11 cellular contexts compared by ENCODE assay signal in the genomic region with DNA sequence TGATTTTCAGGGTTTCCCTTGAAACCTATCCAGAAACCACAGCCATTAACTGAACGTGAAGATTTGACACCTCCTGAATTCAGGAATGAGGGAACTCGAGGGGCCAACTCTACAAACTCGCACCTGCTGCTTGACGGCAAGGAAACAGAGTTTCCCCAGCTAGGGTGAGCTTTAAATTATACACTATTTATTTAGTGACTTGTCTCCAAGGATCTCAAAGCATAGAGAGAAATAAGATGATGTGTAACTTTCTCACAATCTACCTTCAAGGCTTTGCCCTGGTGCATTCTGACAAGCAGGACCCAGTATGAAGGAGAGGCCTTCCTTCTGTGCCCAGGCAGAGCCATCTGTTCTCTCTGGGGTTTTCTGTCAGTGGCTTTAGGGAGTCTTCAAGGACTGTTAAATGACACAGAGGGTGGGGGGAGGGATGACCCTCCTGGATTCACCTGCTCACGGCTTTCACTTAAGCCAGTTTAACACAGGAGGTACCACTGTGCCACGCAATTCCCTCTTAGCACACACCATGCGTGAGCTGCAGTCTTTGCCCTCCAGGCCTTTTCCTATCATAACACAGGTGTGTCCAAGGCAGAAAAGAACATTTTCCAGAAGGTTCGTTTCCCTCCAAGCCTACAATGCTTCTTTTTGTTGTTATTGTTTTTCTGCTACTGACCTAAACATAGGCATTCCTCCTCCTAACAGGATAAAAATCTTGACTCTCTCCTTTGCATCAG. TPM values are rescaled to one million over a fixed set of nuclear protein-coding genes. Genes with fewer than 3 reads are reported as not detected.
DNase-seq lines count a peak whose midpoint lies in the region; ATAC-seq and TF ChIP-seq lines count a peak whose summit lies in the region.
"Had no signal": no experiment of that assay in that cellular context is flagged by ENCODE, and none has a peak within 500 bp of the region (broad histone marks: within the 10 kb centered on the region; RNA-seq: fewer than 3 reads in every experiment).

No MANE protein-coding gene starts in this region.

- no peak overlapping the region for H2BK120ac ChIP-seq in mesenchymal stem cell (ENCODE audit: low read depth, low read length)

- peak overlapping the region; percentile 63 for H3K4me3 ChIP-seq in astrocyte of the spinal cord (ENCODE audit: low read depth, low read length)
- peak overlapping the region in 1 of 2 experiments; percentile 88 for H3K4me3 ChIP-seq in mesenchymal stem cell (ENCODE audit: insufficient read depth in 1 of 2, low read depth in 1 of 2, low read length in 2 of 2)
- H3K4me3 ChIP-seq in tibial nerve = peak overlapping the region; percentile 71 to 91 (median 81)

- POLR2A ChIA-PET in activated CD4-positive, alpha-beta T cell treated with anti-CD3 and anti-CD28 coated beads, Interleukin-2, amount 10 ng/mL, durations not matched to agents 7 days and 5 days (lab: Charles Lee) = no interaction called here
- POLR2A ChIA-PET in activated CD4-positive, alpha-beta T cell treated with anti-CD3 and anti-CD28 coated beads for 36 hours (lab: Charles Lee) = no interaction called here

- no peak overlapping the region for H3K18ac ChIP-seq in mesenchymal stem cell (ENCODE audit: low read depth in 1 of 2, low read length in 2 of 2)

- in situ Hi-C loops in astrocyte of the spinal cord (cut with HindIII; ENCODE audit: low sequenced_read_pairs) = no loop called here

- H4K91ac ChIP-seq in mesenchymal stem cell (ENCODE audit: low read length) = no peak overlapping the region

- H2AK5ac ChIP-seq in mesenchymal stem cell (ENCODE audit: low read length, severe bottlenecking) = no peak overlapping the region

- no peak overlapping the region for H2BK5ac ChIP-seq in mesenchymal stem cell (ENCODE audit: low read depth, low read length, poor library complexity, severe bottlenecking)

- peak overlapping the region; percentile 94 for H3K4me2 ChIP-seq in mesenchymal stem cell (ENCODE audit: low read length, poor library complexity, severe bottlenecking)

- CTCF ChIA-PET in activated CD4-positive, alpha-beta T cell treated with anti-CD3 and anti-CD28 coated beads, Interleukin-2, amount 10 ng/mL, durations not matched to agents 7 days and 5 days (lab: Charles Lee) = no interaction called here
- CTCF ChIA-PET in activated CD4-positive, alpha-beta T cell treated with anti-CD3 and anti-CD28 coated beads for 36 hours (lab: Charles Lee) = interaction anchor here (0.6 kb wide), 1 partner anchor 945 kb away, joined by 3 read pairs; no protein-coding TSS in a partner anchor

- H3K9me3 ChIP-seq in mesenchymal stem cell (ENCODE audit: control insufficient read depth, low read length) = no peaks in the 10 kb centered on the region
- no peaks in the 10 kb centered on the region for H3K9me3 ChIP-seq in tibial nerve
- H3K9me3 ChIP-seq: BLaER1 treated with 17β-estradiol and CSF1 and Interleukin-3, amounts not matched to agents 10 nM and 100 nM; colonic mucosa had no signal

- TF ChIP-seq EP300 in tibial nerve (IDR thresholded peaks at IDR 0.05) = no peak

- intact Hi-C loops in activated CD4-positive, alpha-beta T cell treated with anti-CD3 and anti-CD28 coated beads for 36 hours (cut with DNase I, micrococcal nuclease) = no loop called here

- ATAC-seq in activated CD4-positive, alpha-beta T cell treated with anti-CD3 and anti-CD28 coated beads for 36 hours = no peak
- no peak for ATAC-seq in stimulated activated naive CD8-positive, alpha-beta T cell treated with anti-CD3 and anti-CD28 coated beads, Interleukin-15, amount 100 ng/mL, for 72 hours

- H3K27me3 ChIP-seq in mesenchymal stem cell (ENCODE audit: control insufficient read depth in 1 of 2, insufficient read depth in 1 of 2, low read length in 2 of 2) (no peaks in the 10 kb centered on the region), tibial nerve (no peaks in the 10 kb centered on the region)
- H3K27me3 ChIP-seq: colonic mucosa had no signal

- H3K9me3 Mint-ChIP-seq in activated CD4-positive, alpha-beta T cell treated with anti-CD3 and anti-CD28 coated beads, Interleukin-2, amount 10 ng/mL, durations not matched to agents 7 days and 5 days = no peaks in the 10 kb centered on the region
- no peaks in the 10 kb centered on the region for H3K9me3 Mint-ChIP-seq in activated CD4-positive, alpha-beta T cell treated with anti-CD3 and anti-CD28 coated beads for 36 hours (ENCODE audit: low read depth)
- no peaks in the 10 kb centered on the region for H3K9me3 Mint-ChIP-seq in stimulated activated naive CD8-positive, alpha-beta T cell treated with anti-CD3 and anti-CD28 coated beads, Interleukin-15, amount 100 ng/mL, for 72 hours

- H3K4ac ChIP-seq in mesenchymal stem cell (ENCODE audit: low read depth in 1 of 2, low read length in 2 of 2) = no peak overlapping the region

- H2BK12ac ChIP-seq in mesenchymal stem cell (ENCODE audit: low read length in 2 of 2) = no peak overlapping the region

- H3K4me1 Mint-ChIP-seq in activated CD4-positive, alpha-beta T cell treated with anti-CD3 and anti-CD28 coated beads, Interleukin-2, amount 10 ng/mL, durations not matched to agents 7 days and 5 days = peaks cover 4% of the 10 kb centered on the region
- H3K4me1 Mint-ChIP-seq in activated CD4-positive, alpha-beta T cell treated with anti-CD3 and anti-CD28 coated beads for 36 hours = peaks cover 3% of the 10 kb centered on the region
- peaks cover 6% of the 10 kb centered on the region for H3K4me1 Mint-ChIP-seq in stimulated activated naive CD8-positive, alpha-beta T cell treated with anti-CD3 and anti-CD28 coated beads, Interleukin-15, amount 100 ng/mL, for 72 hours

- 57% methylated on average over 6 of the region's 8 CpGs for WGBS in mesenchymal stem cell
- WGBS in tibial nerve, 2 donors = 47 to 57% methylated on average over 8 of the region's 8 CpGs

- no peak overlapping the region for H2BK15ac ChIP-seq in mesenchymal stem cell (ENCODE audit: low read depth, poor library complexity, severe bottlenecking)

- TF ChIP-seq CTCF in astrocyte of the spinal cord (IDR thresholded peaks at IDR 0.05; ENCODE audit: low read depth, low read length) (no peak), tibial nerve (IDR thresholded peaks at IDR 0.05) (no peak)

- no peak overlapping the region for H4K8ac ChIP-seq in mesenchymal stem cell (ENCODE audit: low read length)

- H2AFZ ChIP-seq in mesenchymal stem cell (ENCODE audit: low read depth, low read length) = no peak overlapping the region

- H3K36me3 Mint-ChIP-seq in activated CD4-positive, alpha-beta T cell treated with anti-CD3 and anti-CD28 coated beads, Interleukin-2, amount 10 ng/mL, durations not matched to agents 7 days and 5 days (ENCODE audit: low read depth) = no peaks in the 10 kb centered on the region
- no peaks in the 10 kb centered on the region for H3K36me3 Mint-ChIP-seq in activated CD4-positive, alpha-beta T cell treated with anti-CD3 and anti-CD28 coated beads for 36 hours (ENCODE audit: low read depth)

- H3K79me1 ChIP-seq in mesenchymal stem cell (replicated peaks; ENCODE audit: low read length, poor library complexity, severe bottlenecking) = peaks cover 28% of the 10 kb centered on the region

- no peak for TF ChIP-seq POLR2A in tibial nerve (IDR thresholded peaks at IDR 0.05)

- DNase-seq in activated CD4-positive, alpha-beta T cell treated with anti-CD3 and anti-CD28 coated beads, Interleukin-2, amount 10 ng/mL, durations not matched to agents 7 days and 5 days = no peak
- DNase-seq in activated CD4-positive, alpha-beta T cell treated with anti-CD3 and anti-CD28 coated beads for 36 hours = no peak
- DNase-seq in astrocyte of the spinal cord (ENCODE audit: low read depth, low spot score) (no peak), mesenchymal stem cell (no peak), tibial nerve (ENCODE audit: low spot score in 2 of 2) (no peak), OCI-M1 (lab: John Stamatoyannopoulos, UW) (no peak)
- DNase-seq in stimulated activated naive CD8-positive, alpha-beta T cell treated with anti-CD3 and anti-CD28 coated beads, Interleukin-15, amount 100 ng/mL, for 72 hours = no peak
- no peak for DNase-seq in activated CD8-positive, alpha-beta memory T cell treated with anti-CD3 and anti-CD28 coated beads for 24 hours
- DNase-seq: NCI-H2081 treated with DMSO at 0.1 percent for 48 hours had no signal

- H3K9ac ChIP-seq in mesenchymal stem cell (ENCODE audit: low read length) = peak overlapping the region; percentile 81

- H3K4me3 Mint-ChIP-seq in activated CD4-positive, alpha-beta T cell treated with anti-CD3 and anti-CD28 coated beads, Interleukin-2, amount 10 ng/mL, durations not matched to agents 7 days and 5 days = peak overlapping the region; percentile 59
- no peak overlapping the region for H3K4me3 Mint-ChIP-seq in activated CD4-positive, alpha-beta T cell treated with anti-CD3 and anti-CD28 coated beads for 36 hours
- no peak overlapping the region for H3K4me3 Mint-ChIP-seq in stimulated activated naive CD8-positive, alpha-beta T cell treated with anti-CD3 and anti-CD28 coated beads, Interleukin-15, amount 100 ng/mL, for 72 hours

- peaks cover 16% of the 10 kb centered on the region for H3K4me1 ChIP-seq in mesenchymal stem cell (ENCODE audit: control insufficient read depth, insufficient read depth, low read depth, low read length)
- peaks cover 0 to 88% (median 41%) of the 10 kb centered on the region in 4 donors for H3K4me1 ChIP-seq in tibial nerve

- no peak overlapping the region for H3K27ac Mint-ChIP-seq in activated CD4-positive, alpha-beta T cell treated with anti-CD3 and anti-CD28 coated beads, Interleukin-2, amount 10 ng/mL, durations not matched to agents 7 days and 5 days
- H3K27ac Mint-ChIP-seq in activated CD4-positive, alpha-beta T cell treated with anti-CD3 and anti-CD28 coated beads for 36 hours = no peak overlapping the region
- H3K27ac Mint-ChIP-seq in stimulated activated naive CD8-positive, alpha-beta T cell treated with anti-CD3 and anti-CD28 coated beads, Interleukin-15, amount 100 ng/mL, for 72 hours = no peak overlapping the region

- H3K27me3 Mint-ChIP-seq in activated CD4-positive, alpha-beta T cell treated with anti-CD3 and anti-CD28 coated beads, Interleukin-2, amount 10 ng/mL, durations not matched to agents 7 days and 5 days = peaks cover 58% of the 10 kb centered on the region
- H3K27me3 Mint-ChIP-seq in activated CD4-positive, alpha-beta T cell treated with anti-CD3 and anti-CD28 coated beads for 36 hours = peaks cover 30% of the 10 kb centered on the region
- H3K27me3 Mint-ChIP-seq in stimulated activated naive CD8-positive, alpha-beta T cell treated with anti-CD3 and anti-CD28 coated beads, Interleukin-15, amount 100 ng/mL, for 72 hours = peaks cover 74% of the 10 kb centered on the region

- no peak overlapping the region for H3K27ac ChIP-seq in mesenchymal stem cell (ENCODE audit: low read length, poor library complexity, severe bottlenecking)
- H3K27ac ChIP-seq in tibial nerve = peak overlapping the region; percentile 83 to 99 (median 96)

- H3K23ac ChIP-seq in mesenchymal stem cell (ENCODE audit: low read length in 2 of 2) = no peak overlapping the region

- H3K36me3 ChIP-seq in mesenchymal stem cell (ENCODE audit: control insufficient read depth in 1 of 2, insufficient read depth in 2 of 2, low read depth in 1 of 2, low read length in 2 of 2) (no peaks in the 10 kb centered on the region), tibial nerve (no peaks in the 10 kb centered on the region)
- H3K36me3 ChIP-seq: BLaER1 treated with 17β-estradiol and CSF1 and Interleukin-3, amounts not matched to agents 10 nM and 100 nM; colonic mucosa had no signal

- H3K14ac ChIP-seq in mesenchymal stem cell (ENCODE audit: low read length in 2 of 2) = no peak overlapping the region

RNA-seq across cellular contexts. Expression of gene ZFHX3, which starts 1.3 kb away (rescaled TPM):
- total RNA-seq in activated CD4-positive, alpha-beta T cell treated with anti-CD3 and anti-CD28 coated beads, Interleukin-2, amount 10 ng/mL, durations not matched to agents 7 days and 5 days = 1 to 10 TPM; 1.5 to 1.6 TPM
- total RNA-seq in activated CD4-positive, alpha-beta T cell treated with anti-CD3 and anti-CD28 coated beads for 36 hours = under 1 TPM; 0.27 to 0.37 TPM
- polyA plus RNA-seq in mesenchymal stem cell (2013, experiment 1 of 2) = 5.1 TPM
- polyA plus RNA-seq in mesenchymal stem cell (2013, experiment 2 of 2) = 4.5 TPM
- total RNA-seq in tibial nerve = 10 to 100 TPM; 36.3 to 44.0 (median 38.1) TPM

Comparison
In these comparisons a context has a peak if more than half of its experiments do, and no peak if none do; other contexts are left out.
1. RNA of gene ZFHX3, which starts 1.3 kb away (total RNA-seq): 36.3 to 44.0 TPM in tibial nerve; 1.5 to 1.6 TPM in activated CD4-positive, alpha-beta T cell treated with anti-CD3 and anti-CD28 coated beads, Interleukin-2, amount 10 ng/mL, durations not matched to agents 7 days and 5 days and 0.27 to 0.37 TPM in activated CD4-positive, alpha-beta T cell treated with anti-CD3 and anti-CD28 coated beads for 36 hours; every median in the first group is over 10 times any median in the second.